Comparison of ENCODE assay signal across 19 cellular contexts in genomic region chr2:99688699-99689098, GRCh38.
"Had no signal": no experiment of that assay in that cellular context is flagged by ENCODE, and none has a peak within 500 bp of the region (broad histone marks: within the 10 kb centered on the region; RNA-seq: fewer than 3 reads in every experiment).

No MANE protein-coding gene starts in this region.

- H3K36me3 Mint-ChIP-seq: activated naive CD8-positive, alpha-beta T cell treated with anti-CD3 and anti-CD28 coated beads, Interleukin-2, amount 10 ng/mL, durations not matched to agents 7 days and 5 days had no signal

- H3K4me1 Mint-ChIP-seq: activated CD4-positive, alpha-beta T cell treated with anti-CD3 and anti-CD28 coated beads for 36 hours; activated naive CD8-positive, alpha-beta T cell treated with anti-CD3 and anti-CD28 coated beads, Interleukin-2, amount 10 ng/mL, durations not matched to agents 7 days and 5 days had no signal

- H3K9me3 Mint-ChIP-seq: activated CD8-positive, alpha-beta T cell treated with anti-CD3 and anti-CD28 coated beads for 36 hours; activated naive CD8-positive, alpha-beta T cell treated with anti-CD3 and anti-CD28 coated beads, Interleukin-2, amount 10 ng/mL, durations not matched to agents 7 days and 5 days had no signal

- H3K27me3 Mint-ChIP-seq: activated CD4-positive, alpha-beta T cell treated with anti-CD3 and anti-CD28 coated beads for 36 hours; activated CD8-positive, alpha-beta T cell treated with anti-CD3 and anti-CD28 coated beads for 36 hours had no signal

- H3K4me3 Mint-ChIP-seq: activated CD4-positive, alpha-beta T cell treated with anti-CD3 and anti-CD28 coated beads for 36 hours; activated CD8-positive, alpha-beta T cell treated with anti-CD3 and anti-CD28 coated beads for 36 hours; activated naive CD8-positive, alpha-beta T cell treated with anti-CD3 and anti-CD28 coated beads, Interleukin-2, amount 10 ng/mL, durations not matched to agents 7 days and 5 days had no signal

- ATAC-seq: activated CD4-positive, alpha-beta T cell treated with anti-CD3 and anti-CD28 coated beads for 36 hours; activated CD8-positive, alpha-beta T cell treated with anti-CD3 and anti-CD28 coated beads for 36 hours; Panc1; Right ventricle myocardium inferior had no signal

- H3K27ac Mint-ChIP-seq: activated CD4-positive, alpha-beta T cell treated with anti-CD3 and anti-CD28 coated beads for 36 hours; activated CD8-positive, alpha-beta T cell treated with anti-CD3 and anti-CD28 coated beads for 36 hours; activated naive CD8-positive, alpha-beta T cell treated with anti-CD3 and anti-CD28 coated beads, Interleukin-2, amount 10 ng/mL, durations not matched to agents 7 days and 5 days had no signal

- DNase-seq: activated CD4-positive, alpha-beta T cell treated with anti-CD3 and anti-CD28 coated beads for 36 hours; activated CD4-positive, alpha-beta T cell treated with anti-CD3 and anti-CD28 coated beads, Interleukin-2, amount 50 U/mL, for 1 hour; activated CD8-positive, alpha-beta memory T cell treated with anti-CD3 and anti-CD28 coated beads, Interleukin-2, amount 50 U/mL, for 4 hours; activated CD8-positive, alpha-beta T cell treated with anti-CD3 and anti-CD28 coated beads for 36 hours; activated naive CD4-positive, alpha-beta T cell treated with anti-CD3 and anti-CD28 coated beads, Interleukin-2, amount 50 U/mL, for 16 hours; activated naive CD8-positive, alpha-beta T cell treated with anti-CD3 and anti-CD28 coated beads, Interleukin-2, amount 10 ng/mL, durations not matched to agents 7 days and 5 days; adrenal gland; anterior cingulate cortex; KG1; NCI-H1048; NCI-H1930; NCI-H2171; NCI-H226; NCI-H510A; NCI-H82; RPMI8226; T-helper 1 cell had no signal
